In genomic region chr7:27102578-27103442, GRCh38 we compare ENCODE assay signal across 10 cellular contexts. TPM values are rescaled to one million over a fixed set of nuclear protein-coding genes. Genes with fewer than 3 reads are reported as not detected.
DNase-seq lines count a peak whose midpoint lies in the region; ATAC-seq and TF ChIP-seq lines count a peak whose summit lies in the region.
"Had no signal": no experiment of that assay in that cellular context is flagged by ENCODE, and none has a peak within 500 bp of the region (broad histone marks: within the 10 kb centered on the region; RNA-seq: fewer than 3 reads in every experiment).

Gene HOXA2, minus strand, starts transcription at chr7:27102683. Its CDS starts 183 bp downstream, at chr7:27102500.

- H3K4me3 ChIP-seq in SK-N-SH (ENCODE audit: low read depth in 2 of 2, low read length in 1 of 2) (no peak within 1 kb of the TSS), coronary artery (peak within 1 kb of the TSS; percentile 56), thyroid gland (replicated peaks in 1 of 3) (peak within 1 kb of the TSS in 1 of 3 donors; percentile 18), prostate gland (no peak within 1 kb of the TSS)

- peaks cover 13% of the 10 kb centered on the region for H3K36me3 Mint-ChIP-seq in memory B cell

- H3F3A ChIP-seq in SK-N-SH (replicated peaks; ENCODE audit: insufficient read depth), result no peaks in the 10 kb centered on the region

- H3K4me2 ChIP-seq in SK-N-SH, result peak within 1 kb of the TSS; percentile 65; the same call in 1 of the 2 replicates

- no peak for TF ChIP-seq EP300 in SK-N-SH (IDR thresholded peaks at IDR 0.05; ENCODE audit: borderline replicate concordance in 1 of 2, low read depth in 1 of 2, low read length in 1 of 2)

- H3K27me3 ChIP-seq in SK-N-SH (ENCODE audit: insufficient read depth) (peaks cover 100% of the 10 kb centered on the region), thyroid gland (peaks cover 48% of the 10 kb centered on the region), prostate gland (replicated peaks; ENCODE audit: insufficient read depth) (no peaks in the 10 kb centered on the region)

- H3K4me1 ChIP-seq in SK-N-SH (ENCODE audit: control insufficient read depth in 1 of 2, insufficient read depth in 2 of 2, low read depth in 1 of 2, low read length in 1 of 2) (no peaks in the 10 kb centered on the region; a peak in 1 of 4 replicates), thyroid gland (no peaks in the 10 kb centered on the region), prostate gland (replicated peaks) (peaks cover 3% of the 10 kb centered on the region)

- H3K27me3 Mint-ChIP-seq in memory B cell, result peaks cover 19% of the 10 kb centered on the region

- H3K9me3 ChIP-seq in SK-N-SH, result no peaks in the 10 kb centered on the region
- no peaks in the 10 kb centered on the region for H3K9me3 ChIP-seq in thyroid gland
- H3K9me3 ChIP-seq in prostate gland, result no peaks in the 10 kb centered on the region

- ATAC-seq in SK-N-SH treated with all-trans-retinoic acid at 6 μM for 48 hours (no peak), memory B cell (ENCODE audit: low read depth) (no peak), HG03039 (IDR thresholded peaks at IDR 0.05; ENCODE audit: unreplicated experiment) (no peak)

- H3K79me2 ChIP-seq in SK-N-SH (ENCODE audit: insufficient read depth), result no peaks in the 10 kb centered on the region

- CTCF ChIA-PET in SK-N-SH (lab: Yijun Ruan, JAX), result no interaction called here

- POLR2A ChIA-PET in SK-N-SH (lab: Yijun Ruan, JAX), result no interaction called here

- 21% methylated on average over 29 of the region's 29 CpGs for WGBS in SK-N-SH (ENCODE audit: low lambda C conversion rate)
- 10% methylated on average over 27 to 29 of the region's 29 CpGs for WGBS in thyroid gland, 2 donors
- WGBS in prostate gland, result 64% methylated on average over 29 of the region's 29 CpGs

- DNase-seq in SK-N-SH (no peak), coronary artery (ENCODE audit: low spot score) (no peak), memory B cell (ENCODE audit: low spot score in 2 of 2) (no peak), thyroid gland (no peak), NCI-H2081 treated with DMSO at 0.1 percent for 48 hours (lab: John Stamatoyannopoulos, UW) (no peak), prostate gland (ENCODE audit: low spot score) (no peak)
- DNase-seq: activated CD4-positive, alpha-beta T cell treated with anti-CD3 and anti-CD28 coated beads, Interleukin-2, amount 50 U/mL, for 1 hour; NCI-H2171 had no signal

- no peaks in the 10 kb centered on the region for H4K20me1 ChIP-seq in SK-N-SH (ENCODE audit: insufficient read depth)

- H3K36me3 ChIP-seq in SK-N-SH (replicated peaks in 1 of 2; ENCODE audit: control insufficient read depth in 1 of 2, insufficient read depth in 2 of 2, low read length in 1 of 2) (no peaks in the 10 kb centered on the region), thyroid gland (no peaks in the 10 kb centered on the region), prostate gland (no peaks in the 10 kb centered on the region)

- H3K4me3 Mint-ChIP-seq in memory B cell, result peak within 1 kb of the TSS; percentile 3

- H3K9me3 Mint-ChIP-seq in memory B cell, result peaks cover 2% of the 10 kb centered on the region

- no peaks in the 10 kb centered on the region for H3K9me2 ChIP-seq in SK-N-SH

- TF ChIP-seq RAD21 in SK-N-SH (IDR thresholded peaks at IDR 0.05; ENCODE audit: low read length), result no peak

- no peak within 1 kb of the TSS for H3K9ac ChIP-seq in SK-N-SH

- peak in 1 of 2 donors; percentile 37 for TF ChIP-seq POLR2A in thyroid gland (IDR thresholded peaks at IDR 0.05)
- TF ChIP-seq POLR2A in prostate gland (IDR thresholded peaks at IDR 0.05), result no peak

- TF ChIP-seq CTCF in SK-N-SH (IDR thresholded peaks at IDR 0.05) (no peak), coronary artery (IDR thresholded peaks at IDR 0.05) (no peak), thyroid gland (IDR thresholded peaks at IDR 0.05) (no peak), prostate gland (IDR thresholded peaks at IDR 0.05) (no peak)

- peaks cover 12% of the 10 kb centered on the region for H3K4me1 Mint-ChIP-seq in memory B cell

- H2AFZ ChIP-seq in SK-N-SH (ENCODE audit: low read depth), result no peak within 1 kb of the TSS; the same call in 1 of the 2 replicates

- no peak within 1 kb of the TSS for H3K27ac Mint-ChIP-seq in memory B cell

- intact Hi-C loops in thyroid gland (cut with DNase I), result no loop called here
- intact Hi-C loops in prostate gland (cut with DNase I), result no loop called here

- H3K27ac ChIP-seq in SK-N-SH (ENCODE audit: low read depth in 2 of 2, low read length in 1 of 2) (no peak within 1 kb of the TSS), coronary artery (peak within 1 kb of the TSS in 1 of 2 donors; percentile 57), thyroid gland (peak within 1 kb of the TSS; percentile 53 to 83 (median 54)), prostate gland (no peak within 1 kb of the TSS)

TF ChIP-seq in SK-N-SH, 30 proteins besides CTCF, POLR2A, EP300 and RAD21:
- TF ChIP-seq FOXM1 (IDR thresholded peaks at IDR 0.05; ENCODE audit: low read depth) (no peak), NRF1 (IDR thresholded peaks at IDR 0.05; ENCODE audit: low read depth, low read length) (no peak), ELF1 (IDR thresholded peaks at IDR 0.05) (no peak), NFIC (IDR thresholded peaks at IDR 0.05; ENCODE audit: borderline replicate concordance) (no peak), GATA2 (CRISPR knock-in tag; IDR thresholded peaks at IDR 0.05) (no peak), MEF2A (IDR thresholded peaks at IDR 0.05; ENCODE audit: borderline replicate concordance, low read depth) (no peak), SMC3 (IDR thresholded peaks at IDR 0.05; ENCODE audit: low read depth, low read length) (no peak)
TF ChIP-seq in SK-N-SH: peak in this region for 0.

TF ChIP-seq in SK-N-SH treated with all-trans-retinoic acid at 6 μM for 48 hours, 23 proteins besides CTCF, POLR2A, EP300 and RAD21:
- TF ChIP-seq, protein P1, sequence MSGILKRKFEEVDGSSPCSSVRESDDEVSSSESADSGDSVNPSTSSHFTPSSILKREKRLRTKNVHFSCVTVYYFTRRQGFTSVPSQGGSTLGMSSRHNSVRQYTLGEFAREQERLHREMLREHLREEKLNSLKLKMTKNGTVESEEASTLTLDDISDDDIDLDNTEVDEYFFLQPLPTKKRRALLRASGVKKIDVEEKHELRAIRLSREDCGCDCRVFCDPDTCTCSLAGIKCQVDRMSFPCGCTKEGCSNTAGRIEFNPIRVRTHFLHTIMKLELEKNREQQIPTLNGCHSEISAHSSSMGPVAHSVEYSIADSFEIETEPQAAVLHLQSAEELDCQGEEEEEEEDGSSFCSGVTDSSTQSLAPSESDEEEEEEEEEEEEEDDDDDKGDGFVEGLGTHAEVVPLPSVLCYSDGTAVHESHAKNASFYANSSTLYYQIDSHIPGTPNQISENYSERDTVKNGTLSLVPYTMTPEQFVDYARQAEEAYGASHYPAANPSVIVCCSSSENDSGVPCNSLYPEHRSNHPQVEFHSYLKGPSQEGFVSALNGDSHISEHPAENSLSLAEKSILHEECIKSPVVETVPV (CRISPR knock-in tag; IDR thresholded peaks at IDR 0.05), result no peak
- TF ChIP-seq PPARA (CRISPR knock-in tag; IDR thresholded peaks at IDR 0.05; ENCODE audit: borderline replicate concordance) (no peak), ZNF8 (CRISPR knock-in tag; IDR thresholded peaks at IDR 0.05) (no peak)

RNA-seq across cellular contexts. Expression of gene HOXA2, which starts in this region (rescaled TPM):
- not detected in 2 replicates for polyA plus RNA-seq in SK-N-SH (2012; rRNA removed)
- polyA plus RNA-seq in SK-N-SH (2012; cell fraction: cytosol; rRNA removed), result not detected in 2 replicates
- polyA plus RNA-seq in SK-N-SH (2012; cell fraction: nucleus; rRNA removed), result not detected in 2 replicates
- total RNA-seq in thyroid gland (1 to 10 TPM in 2 of 4 donors, under 1 TPM in 2; 0.73 to 2.7 (median 1.7) TPM), prostate gland (1 to 10 TPM in 1 of 2 donors, not detected in 1; 1.4 TPM)

Comparison
In these comparisons a context has a peak if more than half of its experiments do, and no peak if none do; other contexts are left out.
1. H3K27ac ChIP-seq: peak in thyroid gland (3 of 3); none in SK-N-SH (0 of 2) and prostate gland (0 of 2).